In genomic region chrX:9153299-9153698, GRCh38 we compare ENCODE assay signal across 15 cellular contexts.
DNase-seq lines count a peak whose midpoint lies in the region; ATAC-seq and TF ChIP-seq lines count a peak whose summit lies in the region.
"Had no signal": no experiment of that assay in that cellular context is flagged by ENCODE, and none has a peak within 500 bp of the region (broad histone marks: within the 10 kb centered on the region; RNA-seq: fewer than 3 reads in every experiment).

No MANE protein-coding gene starts in this region.

- POLR2A ChIA-PET in activated CD8-positive, alpha-beta T cell treated with anti-CD3 and anti-CD28 coated beads for 36 hours (lab: Charles Lee) = no interaction called here
- POLR2A ChIA-PET in activated CD8-positive, alpha-beta T cell treated with anti-CD3 and anti-CD28 coated beads, Interleukin-2, amount 10 ng/mL, durations not matched to agents 7 days and 5 days (lab: Charles Lee) = no interaction called here

- H3K4me3 Mint-ChIP-seq in activated CD8-positive, alpha-beta T cell treated with anti-CD3 and anti-CD28 coated beads for 36 hours = no peak overlapping the region
- no peak overlapping the region for H3K4me3 Mint-ChIP-seq in activated CD8-positive, alpha-beta T cell treated with anti-CD3 and anti-CD28 coated beads, Interleukin-2, amount 10 ng/mL, durations not matched to agents 7 days and 5 days
- no peak overlapping the region for H3K4me3 Mint-ChIP-seq in stimulated activated naive B cell treated with anti-CD40 and anti-IgM and Interleukin-4, amounts not matched to agents 10 μg/mL and 1 μg/mL and 100 μg/mL, for 72 hours
- H3K4me3 Mint-ChIP-seq: activated B cell treated with CpG ODN at 0.5 μM for 24 hours; dendritic cell treated with granulocyte-macrophage colony-stimulating factor and Interleukin-4, amounts not matched to agents 40 ng/mL and 50 ng/mL, for 4 days; nephron had no signal

- no peaks in the 10 kb centered on the region for H3K36me3 ChIP-seq in suprapubic skin
- H3K36me3 ChIP-seq: esophagus squamous epithelium had no signal

- H3K27me3 ChIP-seq in suprapubic skin = no peaks in the 10 kb centered on the region
- H3K27me3 ChIP-seq: esophagus squamous epithelium had no signal

- 84% methylated on average over 1 of the region's 1 CpG for WGBS in suprapubic skin

- ATAC-seq in activated CD8-positive, alpha-beta T cell treated with anti-CD3 and anti-CD28 coated beads for 36 hours = peak; percentile 62
- ATAC-seq in activated CD8-positive, alpha-beta T cell treated with anti-CD3 and anti-CD28 coated beads, Interleukin-2, amount 10 ng/mL, durations not matched to agents 7 days and 5 days = no peak
- peak; percentile 39 to 58 for ATAC-seq in stimulated activated naive B cell treated with anti-CD40 and anti-IgM and Interleukin-4, amounts not matched to agents 10 μg/mL and 1 μg/mL and 100 μg/mL, for 72 hours (replicated peaks)
- ATAC-seq in HG03095 (IDR thresholded peaks at IDR 0.05; ENCODE audit: unreplicated experiment) = no peak

- no peaks in the 10 kb centered on the region for H3K9me3 ChIP-seq in suprapubic skin
- H3K9me3 ChIP-seq: Caco-2, esophagus squamous epithelium had no signal

- H3K4me3 ChIP-seq in epithelial cell of esophagus (ENCODE audit: low read length) (no peak overlapping the region), suprapubic skin (no peak overlapping the region)
- H3K4me3 ChIP-seq: esophagus squamous epithelium had no signal

- no peaks in the 10 kb centered on the region for H3K27me3 Mint-ChIP-seq in activated CD8-positive, alpha-beta T cell treated with anti-CD3 and anti-CD28 coated beads for 36 hours
- H3K27me3 Mint-ChIP-seq in activated CD8-positive, alpha-beta T cell treated with anti-CD3 and anti-CD28 coated beads, Interleukin-2, amount 10 ng/mL, durations not matched to agents 7 days and 5 days (ENCODE audit: low read depth) = no peaks in the 10 kb centered on the region
- peaks cover 0 to 29% of the 10 kb centered on the region in 2 donors for H3K27me3 Mint-ChIP-seq in stimulated activated naive B cell treated with anti-CD40 and anti-IgM and Interleukin-4, amounts not matched to agents 10 μg/mL and 1 μg/mL and 100 μg/mL, for 72 hours

- no peak overlapping the region for H3K27ac ChIP-seq in suprapubic skin
- H3K27ac ChIP-seq: esophagus squamous epithelium had no signal

- H3K27ac Mint-ChIP-seq in activated CD8-positive, alpha-beta T cell treated with anti-CD3 and anti-CD28 coated beads for 36 hours = peak overlapping the region; percentile 86
- no peak overlapping the region for H3K27ac Mint-ChIP-seq in activated CD8-positive, alpha-beta T cell treated with anti-CD3 and anti-CD28 coated beads, Interleukin-2, amount 10 ng/mL, durations not matched to agents 7 days and 5 days
- H3K27ac Mint-ChIP-seq in stimulated activated naive B cell treated with anti-CD40 and anti-IgM and Interleukin-4, amounts not matched to agents 10 μg/mL and 1 μg/mL and 100 μg/mL, for 72 hours = no peak overlapping the region
- H3K27ac Mint-ChIP-seq: activated B cell treated with CpG ODN at 0.5 μM for 24 hours; dendritic cell treated with granulocyte-macrophage colony-stimulating factor and Interleukin-4, amounts not matched to agents 40 ng/mL and 50 ng/mL, for 4 days; nephron had no signal

- H3K4me1 ChIP-seq in suprapubic skin = no peaks in the 10 kb centered on the region
- H3K4me1 ChIP-seq: Caco-2, esophagus squamous epithelium had no signal

- TF ChIP-seq POLR2A in suprapubic skin (IDR thresholded peaks at IDR 0.05) = no peak

- intact Hi-C loops in activated CD8-positive, alpha-beta T cell treated with anti-CD3 and anti-CD28 coated beads for 36 hours (cut with micrococcal nuclease) = no loop called here

- no peak for TF ChIP-seq CTCF in activated CD8-positive, alpha-beta T cell treated with anti-CD3 and anti-CD28 coated beads for 36 hours (IDR thresholded peaks at IDR 0.05)
- TF ChIP-seq CTCF in epithelial cell of esophagus (IDR thresholded peaks at IDR 0.05; ENCODE audit: insufficient read depth, low read depth, low read length, missing control alignments) (no peak), suprapubic skin (IDR thresholded peaks at IDR 0.05) (no peak)

- CTCF ChIA-PET in activated CD8-positive, alpha-beta T cell treated with anti-CD3 and anti-CD28 coated beads for 36 hours (lab: Charles Lee) = no interaction called here
- CTCF ChIA-PET in activated CD8-positive, alpha-beta T cell treated with anti-CD3 and anti-CD28 coated beads, Interleukin-2, amount 10 ng/mL, durations not matched to agents 7 days and 5 days (lab: Charles Lee) = no interaction called here

- H3K4me1 Mint-ChIP-seq in activated CD8-positive, alpha-beta T cell treated with anti-CD3 and anti-CD28 coated beads for 36 hours (ENCODE audit: low read depth) = peaks cover 15% of the 10 kb centered on the region
- H3K4me1 Mint-ChIP-seq in activated CD8-positive, alpha-beta T cell treated with anti-CD3 and anti-CD28 coated beads, Interleukin-2, amount 10 ng/mL, durations not matched to agents 7 days and 5 days (ENCODE audit: low read depth) = peaks cover 8% of the 10 kb centered on the region
- peaks cover 9 to 23% of the 10 kb centered on the region in 2 donors for H3K4me1 Mint-ChIP-seq in stimulated activated naive B cell treated with anti-CD40 and anti-IgM and Interleukin-4, amounts not matched to agents 10 μg/mL and 1 μg/mL and 100 μg/mL, for 72 hours

- H3K9me3 Mint-ChIP-seq in activated CD8-positive, alpha-beta T cell treated with anti-CD3 and anti-CD28 coated beads for 36 hours = peaks cover 10% of the 10 kb centered on the region
- H3K9me3 Mint-ChIP-seq in activated CD8-positive, alpha-beta T cell treated with anti-CD3 and anti-CD28 coated beads, Interleukin-2, amount 10 ng/mL, durations not matched to agents 7 days and 5 days (ENCODE audit: insufficient read depth) = peaks cover 9% of the 10 kb centered on the region
- peaks cover 3% of the 10 kb centered on the region in 2 donors for H3K9me3 Mint-ChIP-seq in stimulated activated naive B cell treated with anti-CD40 and anti-IgM and Interleukin-4, amounts not matched to agents 10 μg/mL and 1 μg/mL and 100 μg/mL, for 72 hours

- DNase-seq in activated CD8-positive, alpha-beta T cell treated with anti-CD3 and anti-CD28 coated beads for 36 hours = no peak
- no peak for DNase-seq in activated CD8-positive, alpha-beta T cell treated with anti-CD3 and anti-CD28 coated beads, Interleukin-2, amount 10 ng/mL, durations not matched to agents 7 days and 5 days
- DNase-seq in SW 1271 (lab: John Stamatoyannopoulos, UW) (peak; percentile 2 to 66), epithelial cell of esophagus (ENCODE audit: low read depth) (peak; percentile 27), NCI-H1436 (lab: John Stamatoyannopoulos, UW) (no peak), suprapubic skin (ENCODE audit: low spot score in 2 of 2) (no peak)
- no peak for DNase-seq in stimulated activated naive B cell treated with anti-CD40 and anti-IgM and Interleukin-4, amounts not matched to agents 10 μg/mL and 1 μg/mL and 100 μg/mL, for 72 hours
- DNase-seq: activated B cell treated with CpG ODN at 0.5 μM for 24 hours, Caco-2, esophagus squamous epithelium, NCI-H2029, NCI-H526 had no signal

- no peak for TF ChIP-seq EP300 in suprapubic skin (IDR thresholded peaks at IDR 0.05)

- peaks cover 6% of the 10 kb centered on the region for H3K36me3 Mint-ChIP-seq in activated CD8-positive, alpha-beta T cell treated with anti-CD3 and anti-CD28 coated beads for 36 hours (ENCODE audit: low read depth)
- peaks cover 5% of the 10 kb centered on the region for H3K36me3 Mint-ChIP-seq in activated CD8-positive, alpha-beta T cell treated with anti-CD3 and anti-CD28 coated beads, Interleukin-2, amount 10 ng/mL, durations not matched to agents 7 days and 5 days (ENCODE audit: low read depth)
- no peaks in the 10 kb centered on the region for H3K36me3 Mint-ChIP-seq in stimulated activated naive B cell treated with anti-CD40 and anti-IgM and Interleukin-4, amounts not matched to agents 10 μg/mL and 1 μg/mL and 100 μg/mL, for 72 hours

Comparison
In these comparisons a context has a peak if more than half of its experiments do, and no peak if none do; other contexts are left out.
1. ATAC-seq: peak in activated CD8-positive, alpha-beta T cell treated with anti-CD3 and anti-CD28 coated beads for 36 hours (single experiment) and stimulated activated naive B cell treated with anti-CD40 and anti-IgM and Interleukin-4, amounts not matched to agents 10 μg/mL and 1 μg/mL and 100 μg/mL, for 72 hours (2 of 2); none in activated CD8-positive, alpha-beta T cell treated with anti-CD3 and anti-CD28 coated beads, Interleukin-2, amount 10 ng/mL, durations not matched to agents 7 days and 5 days (single experiment) and HG03095 (single experiment).
2. DNase-seq: peak in SW 1271 (2 of 2) and epithelial cell of esophagus (single experiment); none in activated CD8-positive, alpha-beta T cell treated with anti-CD3 and anti-CD28 coated beads for 36 hours (single experiment), activated CD8-positive, alpha-beta T cell treated with anti-CD3 and anti-CD28 coated beads, Interleukin-2, amount 10 ng/mL, durations not matched to agents 7 days and 5 days (single experiment), stimulated activated naive B cell treated with anti-CD40 and anti-IgM and Interleukin-4, amounts not matched to agents 10 μg/mL and 1 μg/mL and 100 μg/mL, for 72 hours (single experiment), NCI-H1436 (single experiment) and suprapubic skin (0 of 2).